Comparison of ENCODE assay signal across 22 cellular contexts in the genomic region with DNA sequence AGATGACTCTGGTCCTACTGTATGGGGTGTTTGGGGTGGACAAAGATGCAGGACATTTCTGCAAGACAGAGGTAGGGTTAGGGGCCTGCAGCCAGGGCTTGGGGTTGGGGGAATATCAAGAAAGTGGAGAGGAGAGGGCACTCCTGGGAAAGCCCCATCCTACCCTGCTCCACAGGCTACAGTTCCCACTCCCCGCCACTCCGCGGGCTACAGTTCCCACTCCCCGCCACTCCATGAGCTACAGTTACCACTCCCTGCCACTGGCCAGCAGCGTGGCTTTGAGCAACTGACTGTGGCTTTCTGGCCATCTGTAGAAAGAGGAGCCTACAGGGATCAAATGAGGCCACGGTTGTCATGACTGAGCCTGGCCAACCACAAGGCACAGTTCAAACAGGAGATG.
"Had no signal": no experiment of that assay in that cellular context is flagged by ENCODE, and none has a peak within 500 bp of the region (broad histone marks: within the 10 kb centered on the region; RNA-seq: fewer than 3 reads in every experiment).

No MANE protein-coding gene starts in this region.

- DNase-seq: IMR-90, Karpas-422, KG1, MG63, NCI-H1092, NCI-H1105 treated with DMSO at 0.1 percent for 48 hours, NCI-H1417 treated with DMSO at 0.1 percent for 48 hours, NCI-H146, NCI-H1694 treated with DMSO at 0.1 percent for 48 hours, NCI-H1930, NCI-H2081, NCI-H2107, NCI-H226, NCI-H446, NCI-H510A, NCI-H524 treated with DMSO at 0.1 percent for 48 hours, NCI-H69, SHP77, SJCRH30 had no signal

- ATAC-seq: HepG2, SK-N-SH treated with all-trans-retinoic acid at 6 μM for 48 hours had no signal

- H3K4me1 ChIP-seq: SJCRH30 had no signal

- H3K27ac ChIP-seq: RWPE1, SJCRH30 had no signal

- H3K9me3 ChIP-seq: MG63, SJCRH30 had no signal

- H3K4me3 ChIP-seq: MG63, SJCRH30 had no signal

- H3K27me3 ChIP-seq: MG63, SJCRH30 had no signal

- H3K36me3 ChIP-seq: MG63, SJCRH30 had no signal
